Comparison of ENCODE assay signal across 10 cellular contexts in the genomic region with DNA sequence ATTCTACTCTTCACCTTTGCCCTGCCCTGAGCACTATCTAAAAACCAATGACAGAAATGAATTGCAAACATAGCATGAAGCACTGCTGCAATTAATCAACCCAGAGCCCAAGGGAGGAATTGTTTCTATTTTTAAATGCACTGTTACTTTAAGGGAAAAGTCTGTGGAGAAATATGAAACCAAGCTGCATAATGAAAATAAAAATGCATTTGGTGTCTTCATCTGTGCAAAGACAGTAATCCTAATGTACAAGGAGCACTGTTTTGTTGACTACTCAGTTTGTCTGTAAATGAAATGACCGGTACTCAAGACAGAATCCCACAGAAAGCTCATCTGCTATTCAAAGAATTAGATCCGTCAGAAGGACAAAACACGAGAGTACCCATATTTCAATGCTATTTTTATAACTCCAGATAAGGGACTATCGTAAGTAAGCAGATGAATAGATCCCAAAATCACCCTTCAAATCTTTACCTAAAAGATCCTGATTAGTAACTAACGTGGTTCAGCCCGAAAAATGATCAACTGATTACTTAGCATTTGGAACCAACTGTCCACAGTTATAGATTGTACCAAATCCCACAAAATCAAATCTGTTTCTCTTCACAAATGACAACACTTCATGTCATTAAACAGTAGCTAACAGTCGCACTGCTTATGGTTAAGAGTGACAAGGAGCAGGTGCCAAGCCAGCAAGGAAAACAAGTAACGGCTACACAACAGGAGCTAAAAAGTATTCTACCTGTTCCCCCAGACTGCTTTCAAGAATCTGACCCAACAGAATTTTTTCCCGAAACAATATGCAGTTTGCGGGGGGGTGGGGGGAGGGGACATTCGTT. TPM values are rescaled to one million over a fixed set of nuclear protein-coding genes. Genes with fewer than 3 reads are reported as not detected.
A peak's percentile ranks its signal among the peaks of the same experiment; 100 is the strongest.
DNase-seq lines count a peak whose midpoint lies in the region; ATAC-seq and TF ChIP-seq lines count a peak whose summit lies in the region.
"Had no signal": no experiment of that assay in that cellular context is flagged by ENCODE, and none has a peak within 500 bp of the region (broad histone marks: within the 10 kb centered on the region; RNA-seq: fewer than 3 reads in every experiment).

No MANE protein-coding gene starts in this region.

- H3K79me2 ChIP-seq in parathyroid adenoma, result peaks cover 7% of the 10 kb centered on the region

- peak overlapping the region; percentile 69 for H3K4me2 ChIP-seq in parathyroid adenoma (ENCODE audit: low read length)

- H2AFZ ChIP-seq in parathyroid adenoma, result peak overlapping the region; percentile 51

- H3K36me3 ChIP-seq in SJCRH30, result no peaks in the 10 kb centered on the region
- H3K36me3 ChIP-seq in parathyroid adenoma (ENCODE audit: control insufficient read depth, insufficient read depth, low read length), result no peaks in the 10 kb centered on the region

- ATAC-seq in GM18517 (IDR thresholded peaks at IDR 0.05; ENCODE audit: unreplicated experiment) (no peak), HG02759 (IDR thresholded peaks at IDR 0.05; ENCODE audit: unreplicated experiment) (no peak)

- no peak for DNase-seq in AG09309 (ENCODE audit: low read depth)
- DNase-seq in SJCRH30, result peak in 1 of 2 experiments; percentile 27
- DNase-seq in fibroblast of gingiva (ENCODE audit: low read depth), result peak; percentile 64
- DNase-seq in NCI-H69 (lab: John Stamatoyannopoulos, UW), result no peak
- no peak for DNase-seq in nucleus accumbens (lab: John Stamatoyannopoulos, UW)
- DNase-seq: DND-41 had no signal

- H3K9me3 ChIP-seq in SJCRH30 (replicated peaks) (no peaks in the 10 kb centered on the region), parathyroid adenoma (ENCODE audit: control insufficient read depth, low read length) (no peaks in the 10 kb centered on the region)

- H3K27ac ChIP-seq in SJCRH30, result no peak overlapping the region
- H3K27ac ChIP-seq in parathyroid adenoma, result no peak overlapping the region
- H3K27ac ChIP-seq: VCaP had no signal

- H3K4me3 ChIP-seq in AG09309 (ENCODE audit: control insufficient read depth, low read depth, low read length), result peak overlapping the region; percentile 85
- peak overlapping the region; percentile 15; the same call in 1 of the 2 replicates for H3K4me3 ChIP-seq in SJCRH30
- H3K4me3 ChIP-seq in parathyroid adenoma (ENCODE audit: low read depth, low read length), result peak overlapping the region; percentile 85

- no peak overlapping the region for H3K9ac ChIP-seq in parathyroid adenoma

- H3K4me1 ChIP-seq in SJCRH30, result peaks cover 12% of the 10 kb centered on the region
- peaks cover 17% of the 10 kb centered on the region for H3K4me1 ChIP-seq in parathyroid adenoma

- no peaks in the 10 kb centered on the region for H3K27me3 ChIP-seq in SJCRH30
- no peaks in the 10 kb centered on the region for H3K27me3 ChIP-seq in parathyroid adenoma (ENCODE audit: control insufficient read depth, insufficient read depth, low read length)

- TF ChIP-seq CTCF in AG09309 (IDR thresholded peaks at IDR 0.05; ENCODE audit: control insufficient read depth, insufficient read depth, low read depth, low read length, missing control alignments) (no peak), parathyroid adenoma (IDR thresholded peaks at IDR 0.05) (no peak)

RNA-seq across cellular contexts. Expression of a gene that starts 2.4 kb away (rescaled TPM):
- total RNA-seq in SJCRH30 (2014; rRNA removed; shearing (Covaris generic)), result 13.3 and 18.9 TPM in 2 replicates

Comparison
In these comparisons a context has a peak if more than half of its experiments do, and no peak if none do; other contexts are left out.
1. H3K4me3 ChIP-seq: peak in every context shown above with its lines; median percentile 85 in AG09309; 85 in parathyroid adenoma; 15 in SJCRH30.